10 cellular contexts compared by ENCODE assay signal in the genomic region with DNA sequence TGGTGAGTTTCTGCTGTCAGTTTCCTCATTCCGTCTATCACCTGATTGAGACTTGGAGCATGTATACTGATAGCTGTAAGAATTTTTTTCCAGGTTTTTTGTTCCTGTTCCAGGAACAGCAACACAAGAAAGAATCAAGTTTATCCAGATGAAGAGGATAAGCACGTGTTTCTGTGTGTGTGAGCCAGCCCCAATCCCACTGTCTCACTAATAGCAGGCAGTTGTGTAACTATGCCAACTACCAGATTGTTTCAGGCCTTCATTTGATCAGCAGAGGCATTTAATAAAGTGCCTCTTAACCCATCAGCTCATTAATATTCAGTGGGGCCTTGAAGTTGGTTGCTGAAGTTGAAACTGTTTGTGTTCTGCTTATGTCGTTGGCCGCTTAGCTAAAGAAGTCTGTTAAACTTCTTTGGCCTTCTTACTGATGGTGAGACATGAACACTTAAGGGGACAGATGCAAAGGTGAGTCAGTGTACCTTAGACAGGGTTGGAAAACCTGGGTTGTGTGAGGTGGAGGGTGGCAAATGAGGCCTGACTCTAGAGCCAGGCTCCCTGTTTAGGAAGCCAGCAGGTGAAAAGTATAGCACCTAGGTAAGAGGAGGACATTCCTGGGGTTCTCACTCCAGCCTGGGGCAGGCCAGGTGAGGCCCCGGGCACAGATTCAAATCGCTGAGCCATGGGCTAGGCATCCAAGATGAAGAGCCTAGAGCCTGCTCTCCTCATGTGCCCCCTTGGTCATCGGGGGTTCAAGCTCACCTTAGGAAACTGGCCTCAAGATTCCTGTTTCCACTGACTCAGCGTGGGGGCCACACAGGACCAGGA. TPM values are rescaled to one million over a fixed set of nuclear protein-coding genes. Genes with fewer than 3 reads are reported as not detected.
A peak's percentile ranks its signal among the peaks of the same experiment; 100 is the strongest.
DNase-seq lines count a peak whose midpoint lies in the region; ATAC-seq and TF ChIP-seq lines count a peak whose summit lies in the region.
"Had no signal": no experiment of that assay in that cellular context is flagged by ENCODE, and none has a peak within 500 bp of the region (broad histone marks: within the 10 kb centered on the region; RNA-seq: fewer than 3 reads in every experiment).

No MANE protein-coding gene starts in this region.

- no peak for ATAC-seq in activated T-cell treated with anti-CD3 and anti-CD28 coated beads, Interleukin-2, amount 50 U/mL, for 72 hours (replicated peaks in 1 of 2)
- ATAC-seq in activated naive CD8-positive, alpha-beta T cell treated with anti-CD3 and anti-CD28 coated beads, Interleukin-2, amount 10 ng/mL, durations not matched to agents 7 days and 5 days (ENCODE audit: low read depth), result no peak
- peak; percentile 14 for ATAC-seq in left lung
- ATAC-seq in sciatic nerve, result no peak
- ATAC-seq in GM21723 (IDR thresholded peaks at IDR 0.05; ENCODE audit: unreplicated experiment), result no peak

- POLR2A ChIA-PET in activated naive CD8-positive, alpha-beta T cell treated with anti-CD3 and anti-CD28 coated beads, Interleukin-2, amount 10 ng/mL, durations not matched to agents 7 days and 5 days (lab: Charles Lee), result interaction anchor here (1.2 kb wide), 1 partner anchor 8 kb away, joined by 3 read pairs; no protein-coding TSS in a partner anchor

- H3K9me3 ChIP-seq in left lung, result peaks cover 0 to 3% of the 10 kb centered on the region in 2 donors

- H3K9me3 Mint-ChIP-seq in activated T-cell treated with anti-CD3 and anti-CD28 coated beads, Interleukin-2, amount 50 U/mL, for 72 hours, result peaks cover 0 to 1% of the 10 kb centered on the region in 2 donors
- no peaks in the 10 kb centered on the region for H3K9me3 Mint-ChIP-seq in activated naive CD8-positive, alpha-beta T cell treated with anti-CD3 and anti-CD28 coated beads, Interleukin-2, amount 10 ng/mL, durations not matched to agents 7 days and 5 days
- no peaks in the 10 kb centered on the region for H3K9me3 Mint-ChIP-seq in type B pancreatic cell
- H3K9me3 Mint-ChIP-seq in activated CD4-positive, alpha-beta T cell treated with anti-CD3 and anti-CD28 coated beads, Interleukin-2, amount 10 ng/mL, durations not matched to agents 24 days and 14 days, result peaks cover 2% of the 10 kb centered on the region

- intact Hi-C loops in left lung (cut with DNase I) (no loop called here), sciatic nerve (cut with DNase I) (no loop called here)
- intact Hi-C loops in activated CD4-positive, alpha-beta T cell treated with anti-CD3 and anti-CD28 coated beads, Interleukin-2, amount 10 ng/mL, durations not matched to agents 24 days and 14 days (cut with micrococcal nuclease), result no loop called here

- H3K4me3 Mint-ChIP-seq in activated T-cell treated with anti-CD3 and anti-CD28 coated beads, Interleukin-2, amount 50 U/mL, for 72 hours, result peak overlapping the region in 1 of 2 donors; percentile 41
- peak overlapping the region; percentile 35 for H3K4me3 Mint-ChIP-seq in activated naive CD8-positive, alpha-beta T cell treated with anti-CD3 and anti-CD28 coated beads, Interleukin-2, amount 10 ng/mL, durations not matched to agents 7 days and 5 days
- H3K4me3 Mint-ChIP-seq in type B pancreatic cell, result no peak overlapping the region
- H3K4me3 Mint-ChIP-seq in activated CD4-positive, alpha-beta T cell treated with anti-CD3 and anti-CD28 coated beads, Interleukin-2, amount 10 ng/mL, durations not matched to agents 24 days and 14 days, result no peak overlapping the region

- H3K27ac Mint-ChIP-seq in activated T-cell treated with anti-CD3 and anti-CD28 coated beads, Interleukin-2, amount 50 U/mL, for 72 hours, result peak overlapping the region; percentile 39
- peak overlapping the region; percentile 24 for H3K27ac Mint-ChIP-seq in activated naive CD8-positive, alpha-beta T cell treated with anti-CD3 and anti-CD28 coated beads, Interleukin-2, amount 10 ng/mL, durations not matched to agents 7 days and 5 days
- peak overlapping the region; percentile 57 for H3K27ac Mint-ChIP-seq in type B pancreatic cell
- no peak overlapping the region for H3K27ac Mint-ChIP-seq in activated CD4-positive, alpha-beta T cell treated with anti-CD3 and anti-CD28 coated beads, Interleukin-2, amount 10 ng/mL, durations not matched to agents 24 days and 14 days

- peaks cover 13% of the 10 kb centered on the region in 2 donors for H3K36me3 Mint-ChIP-seq in activated T-cell treated with anti-CD3 and anti-CD28 coated beads, Interleukin-2, amount 50 U/mL, for 72 hours (ENCODE audit: insufficient read depth in 2 of 2)
- H3K36me3 Mint-ChIP-seq in activated naive CD8-positive, alpha-beta T cell treated with anti-CD3 and anti-CD28 coated beads, Interleukin-2, amount 10 ng/mL, durations not matched to agents 7 days and 5 days, result peaks cover 33% of the 10 kb centered on the region
- peaks cover 5% of the 10 kb centered on the region for H3K36me3 Mint-ChIP-seq in type B pancreatic cell
- peaks cover 35% of the 10 kb centered on the region for H3K36me3 Mint-ChIP-seq in activated CD4-positive, alpha-beta T cell treated with anti-CD3 and anti-CD28 coated beads, Interleukin-2, amount 10 ng/mL, durations not matched to agents 24 days and 14 days (ENCODE audit: low read depth)

- H3K27me3 Mint-ChIP-seq in activated T-cell treated with anti-CD3 and anti-CD28 coated beads, Interleukin-2, amount 50 U/mL, for 72 hours (ENCODE audit: low read depth), result no peaks in the 10 kb centered on the region
- H3K27me3 Mint-ChIP-seq in activated naive CD8-positive, alpha-beta T cell treated with anti-CD3 and anti-CD28 coated beads, Interleukin-2, amount 10 ng/mL, durations not matched to agents 7 days and 5 days, result no peaks in the 10 kb centered on the region
- H3K27me3 Mint-ChIP-seq in type B pancreatic cell, result no peaks in the 10 kb centered on the region
- no peaks in the 10 kb centered on the region for H3K27me3 Mint-ChIP-seq in activated CD4-positive, alpha-beta T cell treated with anti-CD3 and anti-CD28 coated beads, Interleukin-2, amount 10 ng/mL, durations not matched to agents 24 days and 14 days

- H3K4me1 ChIP-seq in left lung, result peaks cover 10 to 57% of the 10 kb centered on the region in 2 donors

- H3K4me3 ChIP-seq in left lung, result no peak overlapping the region

- TF ChIP-seq CTCF in left lung (IDR thresholded peaks at IDR 0.05) (no peak), type B pancreatic cell (conservative IDR thresholded peaks at IDR 0.05) (no peak)

- no peak for DNase-seq in activated T-cell treated with anti-CD3 and anti-CD28 coated beads, Interleukin-2, amount 50 U/mL, for 72 hours
- no peak for DNase-seq in activated T-cell treated with anti-CD3 and anti-CD28 coated beads for 4 hours
- no peak for DNase-seq in activated naive CD8-positive, alpha-beta T cell treated with anti-CD3 and anti-CD28 coated beads, Interleukin-2, amount 10 ng/mL, durations not matched to agents 7 days and 5 days
- no peak for DNase-seq in left lung
- DNase-seq in type B pancreatic cell (ENCODE audit: extremely low spot score, unreplicated experiment), result no peak
- no peak for DNase-seq in sciatic nerve (ENCODE audit: low spot score)
- DNase-seq in activated CD4-positive, alpha-beta T cell treated with anti-CD3 and anti-CD28 coated beads, Interleukin-2, amount 10 ng/mL, durations not matched to agents 24 days and 14 days, result no peak
- DNase-seq: NCI-H2227 treated with DMSO at 0.1 percent for 48 hours, retina had no signal

- no peaks in the 10 kb centered on the region for H3K27me3 ChIP-seq in left lung

- H3K27ac ChIP-seq in left lung, result peak overlapping the region; percentile 71 to 76

- peaks cover 87% of the 10 kb centered on the region for H3K4me1 Mint-ChIP-seq in activated T-cell treated with anti-CD3 and anti-CD28 coated beads, Interleukin-2, amount 50 U/mL, for 72 hours (ENCODE audit: low read depth)
- peaks cover 53% of the 10 kb centered on the region for H3K4me1 Mint-ChIP-seq in activated naive CD8-positive, alpha-beta T cell treated with anti-CD3 and anti-CD28 coated beads, Interleukin-2, amount 10 ng/mL, durations not matched to agents 7 days and 5 days
- H3K4me1 Mint-ChIP-seq in type B pancreatic cell (ENCODE audit: unreplicated experiment), result peaks cover 14% of the 10 kb centered on the region
- H3K4me1 Mint-ChIP-seq in activated CD4-positive, alpha-beta T cell treated with anti-CD3 and anti-CD28 coated beads, Interleukin-2, amount 10 ng/mL, durations not matched to agents 24 days and 14 days, result peaks cover 50% of the 10 kb centered on the region

- peaks cover 0 to 11% of the 10 kb centered on the region in 2 donors for H3K36me3 ChIP-seq in left lung

RNA-seq across cellular contexts. Expression of a gene that starts 3.7 kb away (rescaled TPM):
- 10 to 100 TPM; 67.8 to 72.8 TPM for total RNA-seq in activated T-cell treated with anti-CD3 and anti-CD28 coated beads, Interleukin-2, amount 50 U/mL, for 72 hours
- 10 to 100 TPM; 85.8 to 88.8 TPM for total RNA-seq in activated naive CD8-positive, alpha-beta T cell treated with anti-CD3 and anti-CD28 coated beads, Interleukin-2, amount 10 ng/mL, durations not matched to agents 7 days and 5 days
- total RNA-seq in left lung (10 to 100 TPM; 57.0 to 69.9 TPM), type B pancreatic cell (ENCODE audit: low replicate concordance) (34.6 and 43.4 TPM in 2 replicates), sciatic nerve (41.1 TPM)
- total RNA-seq in activated CD4-positive, alpha-beta T cell treated with anti-CD3 and anti-CD28 coated beads, Interleukin-2, amount 10 ng/mL, durations not matched to agents 24 days and 14 days, result 60.6 and 62.5 TPM in 2 replicates

RNA-seq across cellular contexts. Expression of a gene that starts 6.7 kb away (rescaled TPM):
- 10 to 100 TPM; 70.0 to 74.9 TPM for total RNA-seq in activated T-cell treated with anti-CD3 and anti-CD28 coated beads, Interleukin-2, amount 50 U/mL, for 72 hours
- 100 to 1,000 TPM; 101 to 103 TPM for total RNA-seq in activated naive CD8-positive, alpha-beta T cell treated with anti-CD3 and anti-CD28 coated beads, Interleukin-2, amount 10 ng/mL, durations not matched to agents 7 days and 5 days
- total RNA-seq in left lung (10 to 100 TPM; 42.7 to 72.7 TPM), type B pancreatic cell (ENCODE audit: low replicate concordance) (26.3 and 38.4 TPM in 2 replicates), sciatic nerve (66.6 TPM)
- total RNA-seq in activated CD4-positive, alpha-beta T cell treated with anti-CD3 and anti-CD28 coated beads, Interleukin-2, amount 10 ng/mL, durations not matched to agents 24 days and 14 days, result 87.1 and 88.6 TPM in 2 replicates

RNA-seq across cellular contexts. Expression of a gene that starts 45.4 kb away (rescaled TPM):
- total RNA-seq in activated T-cell treated with anti-CD3 and anti-CD28 coated beads, Interleukin-2, amount 50 U/mL, for 72 hours, result 10 to 100 TPM; 16.9 to 19.0 TPM
- total RNA-seq in activated naive CD8-positive, alpha-beta T cell treated with anti-CD3 and anti-CD28 coated beads, Interleukin-2, amount 10 ng/mL, durations not matched to agents 7 days and 5 days, result 10 to 100 TPM; 22.1 to 23.2 TPM
- total RNA-seq in left lung (10 to 100 TPM; 13.9 to 25.1 TPM), type B pancreatic cell (ENCODE audit: low replicate concordance) (20.8 and 21.4 TPM in 2 replicates), sciatic nerve (40.3 TPM)
- 21.3 and 25.1 TPM in 2 replicates for total RNA-seq in activated CD4-positive, alpha-beta T cell treated with anti-CD3 and anti-CD28 coated beads, Interleukin-2, amount 10 ng/mL, durations not matched to agents 24 days and 14 days
